ENCODE assay signal across 8 cellular contexts in the genomic region with DNA sequence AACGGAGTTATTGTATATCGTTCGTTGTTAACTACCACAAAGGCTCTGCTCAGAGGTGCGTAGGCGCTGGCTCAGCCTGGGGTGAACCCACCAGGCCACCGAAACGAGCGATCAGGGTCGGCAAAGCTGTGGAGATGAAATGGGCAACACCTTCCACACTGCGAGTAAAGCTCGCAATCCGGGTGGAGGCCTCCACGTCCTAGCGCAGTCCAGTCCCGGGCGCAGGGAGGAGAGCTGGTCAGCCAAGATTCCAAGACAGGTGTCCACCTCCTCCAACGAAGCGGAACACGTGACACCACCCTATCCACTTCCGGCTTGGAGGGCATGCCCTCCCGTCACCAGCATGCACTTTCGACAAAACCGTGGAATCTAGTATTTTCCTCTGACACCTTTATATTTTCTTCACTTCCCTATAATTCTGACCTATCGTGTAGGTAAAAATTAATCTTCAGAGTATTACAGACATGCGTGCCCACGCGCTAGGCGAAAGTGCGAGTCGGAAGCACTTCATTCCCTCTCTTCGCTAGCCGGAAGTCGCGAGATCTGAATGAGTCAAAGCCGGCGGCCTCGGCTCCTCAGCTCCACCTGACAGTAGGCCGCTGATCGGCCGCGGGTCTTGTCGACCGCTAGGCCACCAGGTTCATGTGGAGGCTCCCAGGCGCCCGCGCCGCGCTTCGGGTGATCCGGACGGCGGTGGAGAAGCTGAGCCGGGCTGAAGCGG. TPM values are rescaled to one million over a fixed set of nuclear protein-coding genes. Genes with fewer than 3 reads are reported as not detected.
DNase-seq lines count a peak whose midpoint lies in the region; ATAC-seq and TF ChIP-seq lines count a peak whose summit lies in the region.

A gene with protein sequence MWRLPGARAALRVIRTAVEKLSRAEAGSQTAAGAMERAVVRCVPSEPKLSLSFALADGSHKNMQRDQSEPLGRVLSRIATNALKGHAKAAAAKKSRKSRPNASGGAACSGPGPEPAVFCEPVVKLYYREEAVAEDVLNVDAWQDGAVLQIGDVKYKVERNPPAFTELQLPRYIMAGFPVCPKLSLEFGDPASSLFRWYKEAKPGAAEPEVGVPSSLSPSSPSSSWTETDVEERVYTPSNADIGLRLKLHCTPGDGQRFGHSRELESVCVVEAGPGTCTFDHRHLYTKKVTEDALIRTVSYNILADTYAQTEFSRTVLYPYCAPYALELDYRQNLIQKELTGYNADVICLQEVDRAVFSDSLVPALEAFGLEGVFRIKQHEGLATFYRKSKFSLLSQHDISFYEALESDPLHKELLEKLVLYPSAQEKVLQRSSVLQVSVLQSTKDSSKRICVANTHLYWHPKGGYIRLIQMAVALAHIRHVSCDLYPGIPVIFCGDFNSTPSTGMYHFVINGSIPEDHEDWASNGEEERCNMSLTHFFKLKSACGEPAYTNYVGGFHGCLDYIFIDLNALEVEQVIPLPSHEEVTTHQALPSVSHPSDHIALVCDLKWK (plus strand): TSS at position 537 of the 721 bp plus-strand sequence. CDS start 106 bp downstream, at position 643.

- H3K9ac ChIP-seq in DND-41 (ENCODE audit: low read depth, low read length) (peak within 1 kb of the TSS; percentile 73), KMS-11 (peak within 1 kb of the TSS; percentile 78), fibroblast of lung (ENCODE audit: insufficient read depth, low read length) (peak within 1 kb of the TSS; percentile 97)

- peak; percentile 85 for DNase-seq in DND-41
- peak; percentile 93 for DNase-seq in RPMI7951 (ENCODE audit: low read depth)
- peak; percentile 78 for DNase-seq in activated T-helper 1 cell treated with anti-CD3 and anti-CD28 coated beads, Interleukin-12 subunit alpha, Interleukin-12 subunit beta, Interleukin-2, Interleukin-4 antibody, amounts not matched to agents 30 ng/mL and 10 ng/mL and 1 ng/mL, durations not matched to agents 14 hours and 24 hours and 36 hours (ENCODE audit: low spot score)
- DNase-seq in fibroblast of lung (ENCODE audit: low read depth in 2 of 2), result peak; percentile 93 to 96
- DNase-seq in naive thymus-derived CD4-positive, alpha-beta T cell, result peak; percentile 68 to 87 (median 81)

- peaks cover 47% of the 10 kb centered on the region for H3K4me1 Mint-ChIP-seq in activated T-helper 1 cell treated with anti-CD3 and anti-CD28 coated beads, Interleukin-12 subunit alpha, Interleukin-12 subunit beta, Interleukin-2, Interleukin-4 antibody, amounts not matched to agents 30 ng/mL and 10 ng/mL and 1 ng/mL, durations not matched to agents 14 hours and 24 hours and 36 hours (ENCODE audit: low read depth)
- H3K4me1 Mint-ChIP-seq in naive thymus-derived CD4-positive, alpha-beta T cell, result peaks cover 13 to 50% (median 39%) of the 10 kb centered on the region in 7 donors
- H3K4me1 Mint-ChIP-seq in stimulated activated memory B cell treated with anti-CD40 and anti-IgM and Interleukin-4, amounts not matched to agents 10 μg/mL and 1 μg/mL and 100 μg/mL, for 72 hours, result peaks cover 40% of the 10 kb centered on the region

- H3K27ac ChIP-seq in DND-41 (ENCODE audit: low read length) (peak within 1 kb of the TSS; percentile 88), KMS-11 (peak within 1 kb of the TSS; percentile 85), fibroblast of lung (ENCODE audit: insufficient read depth, low read length) (peak within 1 kb of the TSS; percentile 97)
- H3K27ac ChIP-seq in naive thymus-derived CD4-positive, alpha-beta T cell (ENCODE audit: low read depth, low read length), result peak within 1 kb of the TSS; percentile 96

- H4K20me1 ChIP-seq in DND-41 (ENCODE audit: insufficient read depth, low read length) (peaks cover 30% of the 10 kb centered on the region), KMS-11 (ENCODE audit: insufficient read depth) (no peaks in the 10 kb centered on the region), fibroblast of lung (ENCODE audit: control insufficient read depth, extremely low read depth, insufficient read depth, low read length) (no peaks in the 10 kb centered on the region)

- POLR2A ChIA-PET in naive thymus-derived CD4-positive, alpha-beta T cell (lab: Charles Lee), result interaction anchor here (0.6 to 3.2 kb wide), 18 partner anchors 9 to 873 kb away, joined by 3 to 88 read pairs (median 6); a partner anchor contains a TSS

- TF ChIP-seq CTCF in DND-41 (IDR thresholded peaks at IDR 0.05; ENCODE audit: borderline replicate concordance, extremely low read depth, low read length, poor library complexity, severe bottlenecking) (no peak), KMS-11 (conservative IDR thresholded peaks at IDR 0.05; ENCODE audit: low read depth, low read length) (no peak), fibroblast of lung (conservative IDR thresholded peaks at IDR 0.05 in 1 of 2, IDR thresholded peaks at IDR 0.05 in 1 of 2; ENCODE audit: low read depth in 1 of 2, low read length in 2 of 2) (no peak)

- H3K4me2 ChIP-seq in DND-41 (ENCODE audit: insufficient read depth, low read length) (peak within 1 kb of the TSS; percentile 93), KMS-11 (peak within 1 kb of the TSS; percentile 86), fibroblast of lung (ENCODE audit: extremely low read depth, insufficient read depth, low read length) (peak within 1 kb of the TSS; percentile 90)

- peak within 1 kb of the TSS; percentile 100 for H3K4me3 Mint-ChIP-seq in activated T-helper 1 cell treated with anti-CD3 and anti-CD28 coated beads, Interleukin-12 subunit alpha, Interleukin-12 subunit beta, Interleukin-2, Interleukin-4 antibody, amounts not matched to agents 30 ng/mL and 10 ng/mL and 1 ng/mL, durations not matched to agents 14 hours and 24 hours and 36 hours
- H3K4me3 Mint-ChIP-seq in naive thymus-derived CD4-positive, alpha-beta T cell, result peak within 1 kb of the TSS; percentile 85 to 99 (median 92)
- H3K4me3 Mint-ChIP-seq in stimulated activated memory B cell treated with anti-CD40 and anti-IgM and Interleukin-4, amounts not matched to agents 10 μg/mL and 1 μg/mL and 100 μg/mL, for 72 hours, result peak within 1 kb of the TSS; percentile 93

- intact Hi-C loops in activated T-helper 1 cell treated with anti-CD3 and anti-CD28 coated beads, Interleukin-12 subunit alpha, Interleukin-12 subunit beta, Interleukin-2, Interleukin-4 antibody, amounts not matched to agents 30 ng/mL and 10 ng/mL and 1 ng/mL, durations not matched to agents 14 hours and 24 hours and 36 hours (cut with micrococcal nuclease), result loop anchor here (1.0 to 10.0 kb wide), 7 partner anchors 41 to 999 kb away; a partner anchor contains a TSS
- intact Hi-C loops in naive thymus-derived CD4-positive, alpha-beta T cell (cut with micrococcal nuclease), result loop anchor here (1.0 to 5.0 kb wide), 11 partner anchors 41 to 999 kb away; a partner anchor contains a TSS

- peak within 1 kb of the TSS; percentile 100 for H3K27ac Mint-ChIP-seq in activated T-helper 1 cell treated with anti-CD3 and anti-CD28 coated beads, Interleukin-12 subunit alpha, Interleukin-12 subunit beta, Interleukin-2, Interleukin-4 antibody, amounts not matched to agents 30 ng/mL and 10 ng/mL and 1 ng/mL, durations not matched to agents 14 hours and 24 hours and 36 hours
- H3K27ac Mint-ChIP-seq in naive thymus-derived CD4-positive, alpha-beta T cell, result peak within 1 kb of the TSS; percentile 94 to 99 (median 98)
- peak within 1 kb of the TSS; percentile 97 for H3K27ac Mint-ChIP-seq in stimulated activated memory B cell treated with anti-CD40 and anti-IgM and Interleukin-4, amounts not matched to agents 10 μg/mL and 1 μg/mL and 100 μg/mL, for 72 hours

- H3K36me3 Mint-ChIP-seq in activated T-helper 1 cell treated with anti-CD3 and anti-CD28 coated beads, Interleukin-12 subunit alpha, Interleukin-12 subunit beta, Interleukin-2, Interleukin-4 antibody, amounts not matched to agents 30 ng/mL and 10 ng/mL and 1 ng/mL, durations not matched to agents 14 hours and 24 hours and 36 hours (ENCODE audit: low read depth), result peaks cover 28% of the 10 kb centered on the region
- H3K36me3 Mint-ChIP-seq in naive thymus-derived CD4-positive, alpha-beta T cell, result peaks cover 0 to 25% (median 19%) of the 10 kb centered on the region in 5 donors
- H3K36me3 Mint-ChIP-seq in stimulated activated memory B cell treated with anti-CD40 and anti-IgM and Interleukin-4, amounts not matched to agents 10 μg/mL and 1 μg/mL and 100 μg/mL, for 72 hours, result peaks cover 14% of the 10 kb centered on the region

- ATAC-seq in DND-41 (ENCODE audit: insufficient read depth, low read depth) (peak; percentile 80), GM21737 (IDR thresholded peaks at IDR 0.05; ENCODE audit: unreplicated experiment) (peak; percentile 80)
- ATAC-seq in naive thymus-derived CD4-positive, alpha-beta T cell, result peak; percentile 86
- peak; percentile 95 for ATAC-seq in stimulated activated memory B cell treated with anti-CD40 and anti-IgM and Interleukin-4, amounts not matched to agents 10 μg/mL and 1 μg/mL and 100 μg/mL, for 72 hours

- H3K36me3 ChIP-seq in DND-41 (ENCODE audit: insufficient read depth, low read length) (peaks cover 40% of the 10 kb centered on the region), KMS-11 (ENCODE audit: insufficient read depth) (no peaks in the 10 kb centered on the region), fibroblast of lung (ENCODE audit: control insufficient read depth, insufficient read depth, low read length) (no peaks in the 10 kb centered on the region)
- peaks cover 0 to 12% (median 12%) of the 10 kb centered on the region in 3 experiments for H3K36me3 ChIP-seq in naive thymus-derived CD4-positive, alpha-beta T cell (ENCODE audit: control insufficient read depth in 2 of 3, insufficient read depth in 3 of 3, low read length in 3 of 3)

- H3K79me2 ChIP-seq in DND-41 (ENCODE audit: insufficient read depth, low read length) (peaks cover 53% of the 10 kb centered on the region), KMS-11 (ENCODE audit: insufficient read depth, low read depth) (peaks cover 35% of the 10 kb centered on the region), fibroblast of lung (ENCODE audit: control insufficient read depth, insufficient read depth, low read length) (peaks cover 37% of the 10 kb centered on the region)

- no peaks in the 10 kb centered on the region for H3K9me3 Mint-ChIP-seq in activated T-helper 1 cell treated with anti-CD3 and anti-CD28 coated beads, Interleukin-12 subunit alpha, Interleukin-12 subunit beta, Interleukin-2, Interleukin-4 antibody, amounts not matched to agents 30 ng/mL and 10 ng/mL and 1 ng/mL, durations not matched to agents 14 hours and 24 hours and 36 hours
- H3K9me3 Mint-ChIP-seq in naive thymus-derived CD4-positive, alpha-beta T cell, result no peaks in the 10 kb centered on the region
- no peaks in the 10 kb centered on the region for H3K9me3 Mint-ChIP-seq in stimulated activated memory B cell treated with anti-CD40 and anti-IgM and Interleukin-4, amounts not matched to agents 10 μg/mL and 1 μg/mL and 100 μg/mL, for 72 hours

- H3K9me3 ChIP-seq in DND-41 (ENCODE audit: insufficient read depth, low read length, severe bottlenecking) (no peaks in the 10 kb centered on the region), fibroblast of lung (ENCODE audit: control insufficient read depth, insufficient read depth, low read depth, low read length) (no peaks in the 10 kb centered on the region)
- no peaks in the 10 kb centered on the region for H3K9me3 ChIP-seq in naive thymus-derived CD4-positive, alpha-beta T cell (ENCODE audit: control insufficient read depth in 2 of 3, low read length in 3 of 3)

- no peaks in the 10 kb centered on the region for H3K27me3 ChIP-seq in DND-41 (ENCODE audit: insufficient read depth, low read length, poor library complexity)
- H3K27me3 ChIP-seq in KMS-11 (ENCODE audit: insufficient read depth, low read depth), result no peaks in the 10 kb centered on the region
- no peaks in the 10 kb centered on the region for H3K27me3 ChIP-seq in fibroblast of lung (ENCODE audit: control insufficient read depth, insufficient read depth, low read length)
- no peaks in the 10 kb centered on the region for H3K27me3 ChIP-seq in naive thymus-derived CD4-positive, alpha-beta T cell (ENCODE audit: control insufficient read depth in 2 of 2, insufficient read depth in 2 of 2, low read length in 2 of 2)

- CTCF ChIA-PET in naive thymus-derived CD4-positive, alpha-beta T cell (lab: Charles Lee), result interaction anchor here (0.9 kb wide), 1 partner anchor 159 kb away, joined by 4 read pairs; no protein-coding TSS in a partner anchor

- H3K27me3 Mint-ChIP-seq in activated T-helper 1 cell treated with anti-CD3 and anti-CD28 coated beads, Interleukin-12 subunit alpha, Interleukin-12 subunit beta, Interleukin-2, Interleukin-4 antibody, amounts not matched to agents 30 ng/mL and 10 ng/mL and 1 ng/mL, durations not matched to agents 14 hours and 24 hours and 36 hours (ENCODE audit: insufficient read depth), result no peaks in the 10 kb centered on the region
- H3K27me3 Mint-ChIP-seq in naive thymus-derived CD4-positive, alpha-beta T cell, result no peaks in the 10 kb centered on the region
- H3K27me3 Mint-ChIP-seq in stimulated activated memory B cell treated with anti-CD40 and anti-IgM and Interleukin-4, amounts not matched to agents 10 μg/mL and 1 μg/mL and 100 μg/mL, for 72 hours, result no peaks in the 10 kb centered on the region

- peak within 1 kb of the TSS; percentile 50 to 87 for H3K4me3 ChIP-seq in DND-41 (ENCODE audit: low read depth in 1 of 2, low read length in 2 of 2)
- H3K4me3 ChIP-seq in KMS-11 (IDR thresholded peaks at IDR 0.05; ENCODE audit: insufficient read depth, low read depth, low read length), result peak within 1 kb of the TSS; percentile 47
- peak within 1 kb of the TSS; percentile 86 to 95 (median 88) for H3K4me3 ChIP-seq in fibroblast of lung (replicated peaks in 1 of 4; ENCODE audit: control extremely low read depth in 1 of 4, insufficient read depth in 1 of 4, low read depth in 3 of 4, low read length in 4 of 4)
- peak within 1 kb of the TSS; percentile 74 for H3K4me3 ChIP-seq in naive thymus-derived CD4-positive, alpha-beta T cell (ENCODE audit: low read length)

- H2AFZ ChIP-seq in DND-41 (ENCODE audit: low read depth, low read length) (peak within 1 kb of the TSS; percentile 98), KMS-11 (ENCODE audit: low read depth) (peak within 1 kb of the TSS; percentile 95), fibroblast of lung (ENCODE audit: low read length) (peak within 1 kb of the TSS; percentile 100)

- H3K4me1 ChIP-seq in DND-41 (ENCODE audit: insufficient read depth, low read length), result peaks cover 47% of the 10 kb centered on the region
- H3K4me1 ChIP-seq in KMS-11 (ENCODE audit: low read depth, poor library complexity, severe bottlenecking), result peaks cover 23% of the 10 kb centered on the region
- H3K4me1 ChIP-seq in fibroblast of lung (ENCODE audit: control insufficient read depth, extremely low read depth, insufficient read depth, low read length), result peaks cover 2% of the 10 kb centered on the region
- peaks cover 22 to 26% of the 10 kb centered on the region in 2 donors for H3K4me1 ChIP-seq in naive thymus-derived CD4-positive, alpha-beta T cell (ENCODE audit: control insufficient read depth in 2 of 2, insufficient read depth in 2 of 2, low read length in 2 of 2)

RNA-seq across cellular contexts. Expression of the gene that starts here (rescaled TPM):
- total RNA-seq in RPMI7951 (2014; rRNA removed; shearing (Covaris generic)), result 25.0 and 27.0 TPM in 2 replicates
- 34.7 and 34.9 TPM in 2 replicates for total RNA-seq in activated T-helper 1 cell treated with anti-CD3 and anti-CD28 coated beads, Interleukin-12 subunit alpha, Interleukin-12 subunit beta, Interleukin-2, Interleukin-4 antibody, amounts not matched to agents 30 ng/mL and 10 ng/mL and 1 ng/mL, durations not matched to agents 14 hours and 24 hours and 36 hours
- total RNA-seq in fibroblast of lung, result 9.0 and 11.1 TPM in 2 replicates
- polyA plus RNA-seq in fibroblast of lung, result 11.2 and 15.3 TPM in 2 replicates
- polyA plus RNA-seq in fibroblast of lung (2012), result 10.1 and 13.5 TPM in 2 replicates
- 42.6 and 74.2 TPM in 2 replicates for polyA minus RNA-seq in fibroblast of lung (ENCODE audit: low replicate concordance)
- total RNA-seq in naive thymus-derived CD4-positive, alpha-beta T cell, result 10 to 100 TPM; 24.0 to 35.5 (median 27.8) TPM
- 10 to 100 TPM; 15.1 to 24.5 TPM for polyA plus RNA-seq in naive thymus-derived CD4-positive, alpha-beta T cell

Comparison
In these comparisons a context has a peak if more than half of its experiments do, and no peak if none do; other contexts are left out.
1. Peak in every context shown above with its lines: DNase-seq, ATAC-seq, H3K4me3 ChIP-seq and H3K27ac ChIP-seq.